ENCODE assay signal across 16 cellular contexts in the genomic region with DNA sequence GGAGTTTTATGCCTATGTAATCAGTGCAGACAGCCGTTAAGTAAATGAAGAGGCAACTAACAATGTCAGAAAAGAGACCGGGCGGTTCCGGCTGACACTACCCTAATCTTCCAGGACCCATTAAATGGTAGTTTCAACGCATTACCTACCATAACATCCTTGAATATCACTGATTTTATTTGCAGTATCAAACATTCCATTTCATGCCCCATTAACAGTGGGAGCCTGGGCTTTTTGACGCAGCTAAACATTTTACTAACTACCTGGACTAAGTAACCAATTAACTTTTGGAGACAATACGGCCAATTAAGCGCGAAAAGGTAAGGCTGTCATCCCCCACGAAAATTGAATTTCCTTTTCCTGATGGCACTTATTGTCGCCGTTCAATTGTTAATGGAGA.
DNase-seq lines count a peak whose midpoint lies in the region; ATAC-seq and TF ChIP-seq lines count a peak whose summit lies in the region.
"Had no signal": no experiment of that assay in that cellular context is flagged by ENCODE, and none has a peak within 500 bp of the region (broad histone marks: within the 10 kb centered on the region; RNA-seq: fewer than 3 reads in every experiment).

No MANE protein-coding gene starts in this region.

- no peaks in the 10 kb centered on the region for H3K9me3 Mint-ChIP-seq in stimulated activated naive CD8-positive, alpha-beta T cell treated with anti-CD3 and anti-CD28 coated beads, Interleukin-15, amount 100 ng/mL, for 72 hours

- ATAC-seq in stimulated activated naive CD8-positive, alpha-beta T cell treated with anti-CD3 and anti-CD28 coated beads, Interleukin-15, amount 100 ng/mL, for 72 hours, result no peak
- ATAC-seq: HepG2 had no signal

- peaks cover 47% of the 10 kb centered on the region for H3K27me3 Mint-ChIP-seq in stimulated activated naive CD8-positive, alpha-beta T cell treated with anti-CD3 and anti-CD28 coated beads, Interleukin-15, amount 100 ng/mL, for 72 hours

- no peak for TF ChIP-seq CTCF in epithelial cell of proximal tubule (conservative IDR thresholded peaks at IDR 0.05; ENCODE audit: low read depth, low read length)

- peak overlapping the region; percentile 7 for H3K4me3 ChIP-seq in epithelial cell of proximal tubule (ENCODE audit: low read depth, low read length)
- H3K4me3 ChIP-seq: BLaER1, HAP-1 had no signal

- DNase-seq in Caki2 (ENCODE audit: low read depth) (peak; percentile 70), epithelial cell of proximal tubule (ENCODE audit: low read depth) (no peak), left kidney (ENCODE audit: low read depth, low spot score) (peak; percentile 63), retina (peak; percentile 41), UCSD-AML1 (lab: John Stamatoyannopoulos, UW; ENCODE audit: unreplicated experiment) (no peak), amygdala (lab: John Stamatoyannopoulos, UW) (no peak)
- no peak for DNase-seq in stimulated activated naive CD8-positive, alpha-beta T cell treated with anti-CD3 and anti-CD28 coated beads, Interleukin-15, amount 100 ng/mL, for 72 hours
- DNase-seq: 8988T; Calu3; CD4-positive, alpha-beta memory T cell; DMS79 treated with DMSO at 0.1 percent for 48 hours; GF-D8 had no signal

- H3K4me1 Mint-ChIP-seq in stimulated activated naive CD8-positive, alpha-beta T cell treated with anti-CD3 and anti-CD28 coated beads, Interleukin-15, amount 100 ng/mL, for 72 hours, result peaks cover 13% of the 10 kb centered on the region
- H3K4me1 Mint-ChIP-seq: CD14-positive monocyte; CD4-positive, alpha-beta memory T cell had no signal

- H3K27ac Mint-ChIP-seq in stimulated activated naive CD8-positive, alpha-beta T cell treated with anti-CD3 and anti-CD28 coated beads, Interleukin-15, amount 100 ng/mL, for 72 hours, result no peak overlapping the region
- H3K27ac Mint-ChIP-seq: CD14-positive monocyte; CD4-positive, alpha-beta memory T cell had no signal

- no peak overlapping the region for H3K4me3 Mint-ChIP-seq in stimulated activated naive CD8-positive, alpha-beta T cell treated with anti-CD3 and anti-CD28 coated beads, Interleukin-15, amount 100 ng/mL, for 72 hours
- H3K4me3 Mint-ChIP-seq: CD14-positive monocyte; CD4-positive, alpha-beta memory T cell had no signal

- in situ Hi-C loops in Caki2 (cut with HindIII; ENCODE audit: low pct_unique_long_range_greater_than_20kb, low sequenced_read_pairs), result no loop called here

Comparison
In these comparisons a context has a peak if more than half of its experiments do, and no peak if none do; other contexts are left out.
1. DNase-seq: peak in Caki2 (single experiment), left kidney (single experiment) and retina (single experiment); none in epithelial cell of proximal tubule (single experiment), UCSD-AML1 (single experiment), stimulated activated naive CD8-positive, alpha-beta T cell treated with anti-CD3 and anti-CD28 coated beads, Interleukin-15, amount 100 ng/mL, for 72 hours (0 of 2) and amygdala (0 of 56).